In the genomic region with DNA sequence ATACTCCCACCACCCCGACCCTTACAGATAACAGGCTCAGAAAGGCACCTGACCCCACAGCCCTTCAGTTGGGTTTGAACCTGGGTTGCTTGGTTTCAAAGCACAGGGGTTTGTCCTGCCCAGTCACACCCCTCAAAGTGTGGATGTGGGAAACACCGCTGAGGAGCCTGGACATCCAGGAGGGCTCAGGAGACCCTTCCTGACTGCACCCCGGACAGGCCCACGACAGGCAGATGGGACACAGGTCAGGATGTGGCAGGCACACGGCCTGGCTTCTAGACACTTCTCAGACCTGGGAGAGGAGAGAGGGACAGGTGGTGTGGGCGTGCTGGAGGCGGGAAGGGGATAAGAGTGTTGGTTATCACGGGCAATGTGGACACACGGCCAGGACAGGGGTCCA, we compare ENCODE assay signal across 17 cellular contexts.
A peak's percentile ranks its signal among the peaks of the same experiment; 100 is the strongest.
DNase-seq lines count a peak whose midpoint lies in the region; ATAC-seq, FAIRE-seq and TF ChIP-seq lines count a peak whose summit lies in the region.
"Had no signal": no experiment of that assay in that cellular context is flagged by ENCODE, and none has a peak within 500 bp of the region (broad histone marks: within the 10 kb centered on the region; RNA-seq: fewer than 3 reads in every experiment).

No MANE protein-coding gene starts in this region.

- no peak overlapping the region for H2AFZ ChIP-seq in GM23338

- no peak for TF ChIP-seq CTCF in GM23338 (conservative IDR thresholded peaks at IDR 0.05; ENCODE audit: low read depth in 2 of 2)

- no peak overlapping the region for H3K27ac Mint-ChIP-seq in GM23338
- H3K27ac Mint-ChIP-seq: CD4-positive, CD25-positive, alpha-beta regulatory T cell; HFFc6 had no signal

- no peaks in the 10 kb centered on the region for H3K36me3 ChIP-seq in GM23338 (ENCODE audit: insufficient read depth)

- H3K4me2 ChIP-seq in GM23338, result no peak overlapping the region

- no peak for FAIRE-seq in RCC 7860 (lab: Jason Lieb, UNC)

- H3F3A ChIP-seq in GM23338 (replicated peaks; ENCODE audit: low read depth), result no peaks in the 10 kb centered on the region

- H3K27me3 Mint-ChIP-seq in GM23338 (ENCODE audit: insufficient read depth, low read depth, poor library complexity), result peaks cover 7% of the 10 kb centered on the region

- no peaks in the 10 kb centered on the region for H3K9me2 ChIP-seq in GM23338 (ENCODE audit: insufficient read depth)

- no peaks in the 10 kb centered on the region for H3K4me1 Mint-ChIP-seq in GM23338
- H3K4me1 Mint-ChIP-seq: CD4-positive, CD25-positive, alpha-beta regulatory T cell; H9 had no signal

- H3K36me3 Mint-ChIP-seq in GM23338 (ENCODE audit: low read depth), result no peaks in the 10 kb centered on the region
- H3K36me3 Mint-ChIP-seq: CD4-positive, CD25-positive, alpha-beta regulatory T cell had no signal

- no peak overlapping the region for H3K27ac ChIP-seq in GM23338 (ENCODE audit: low read depth)

- no peaks in the 10 kb centered on the region for H3K4me1 ChIP-seq in GM23338 (ENCODE audit: insufficient read depth)

- peak; percentile 4 for DNase-seq in D341Med (ENCODE audit: low spot score)
- peak; percentile 0 for DNase-seq in GM23338 (ENCODE audit: low spot score)
- DNase-seq in iPS-NIHi7 (ENCODE audit: extremely low spot score), result peak; percentile 7
- peak; percentile 41 for DNase-seq in sciatic nerve (ENCODE audit: low spot score)
- DNase-seq in SKM-1 treated with dmso at 0.1 percent for 144 hours (lab: John Stamatoyannopoulos, UW; ENCODE audit: unreplicated experiment), result no peak
- no peak for DNase-seq in RCC 7860 (ENCODE audit: low spot score)
- DNase-seq in mesenteric fat pad (ENCODE audit: low spot score), result no peak
- DNase-seq: CD4-positive, CD25-positive, alpha-beta regulatory T cell; DMS79 treated with DMSO at 0.1 percent for 48 hours; HFFc6; Kasumi-1; NCI-H1694; NCI-H446 treated with DMSO at 0.1 percent for 48 hours; NCI-H526 treated with DMSO at 0.1 percent for 48 hours; OCI-M1; RPMI8226 had no signal

- intact Hi-C loops in sciatic nerve (cut with DNase I), result no loop called here

- H4K20me1 ChIP-seq in GM23338 (replicated peaks; ENCODE audit: insufficient read depth), result no peaks in the 10 kb centered on the region

- H3K9me3 Mint-ChIP-seq in GM23338, result no peaks in the 10 kb centered on the region
- H3K9me3 Mint-ChIP-seq: H9 had no signal

- no peak overlapping the region for H3K4me3 ChIP-seq in GM23338

- no peak for ATAC-seq in GM23338
- ATAC-seq in sciatic nerve, result no peak

- H3K4me3 Mint-ChIP-seq in GM23338, result no peak overlapping the region
- H3K4me3 Mint-ChIP-seq: CD4-positive, CD25-positive, alpha-beta regulatory T cell; H9; HFFc6 had no signal

- H3K27me3 ChIP-seq in GM23338 (ENCODE audit: insufficient read depth), result no peaks in the 10 kb centered on the region

- H3K79me2 ChIP-seq in GM23338 (replicated peaks; ENCODE audit: insufficient read depth), result no peaks in the 10 kb centered on the region

TF ChIP-seq in GM23338, 12 proteins besides CTCF, POLR2A, EP300 and RAD21 (continues in another document):
- TF ChIP-seq, protein P1, sequence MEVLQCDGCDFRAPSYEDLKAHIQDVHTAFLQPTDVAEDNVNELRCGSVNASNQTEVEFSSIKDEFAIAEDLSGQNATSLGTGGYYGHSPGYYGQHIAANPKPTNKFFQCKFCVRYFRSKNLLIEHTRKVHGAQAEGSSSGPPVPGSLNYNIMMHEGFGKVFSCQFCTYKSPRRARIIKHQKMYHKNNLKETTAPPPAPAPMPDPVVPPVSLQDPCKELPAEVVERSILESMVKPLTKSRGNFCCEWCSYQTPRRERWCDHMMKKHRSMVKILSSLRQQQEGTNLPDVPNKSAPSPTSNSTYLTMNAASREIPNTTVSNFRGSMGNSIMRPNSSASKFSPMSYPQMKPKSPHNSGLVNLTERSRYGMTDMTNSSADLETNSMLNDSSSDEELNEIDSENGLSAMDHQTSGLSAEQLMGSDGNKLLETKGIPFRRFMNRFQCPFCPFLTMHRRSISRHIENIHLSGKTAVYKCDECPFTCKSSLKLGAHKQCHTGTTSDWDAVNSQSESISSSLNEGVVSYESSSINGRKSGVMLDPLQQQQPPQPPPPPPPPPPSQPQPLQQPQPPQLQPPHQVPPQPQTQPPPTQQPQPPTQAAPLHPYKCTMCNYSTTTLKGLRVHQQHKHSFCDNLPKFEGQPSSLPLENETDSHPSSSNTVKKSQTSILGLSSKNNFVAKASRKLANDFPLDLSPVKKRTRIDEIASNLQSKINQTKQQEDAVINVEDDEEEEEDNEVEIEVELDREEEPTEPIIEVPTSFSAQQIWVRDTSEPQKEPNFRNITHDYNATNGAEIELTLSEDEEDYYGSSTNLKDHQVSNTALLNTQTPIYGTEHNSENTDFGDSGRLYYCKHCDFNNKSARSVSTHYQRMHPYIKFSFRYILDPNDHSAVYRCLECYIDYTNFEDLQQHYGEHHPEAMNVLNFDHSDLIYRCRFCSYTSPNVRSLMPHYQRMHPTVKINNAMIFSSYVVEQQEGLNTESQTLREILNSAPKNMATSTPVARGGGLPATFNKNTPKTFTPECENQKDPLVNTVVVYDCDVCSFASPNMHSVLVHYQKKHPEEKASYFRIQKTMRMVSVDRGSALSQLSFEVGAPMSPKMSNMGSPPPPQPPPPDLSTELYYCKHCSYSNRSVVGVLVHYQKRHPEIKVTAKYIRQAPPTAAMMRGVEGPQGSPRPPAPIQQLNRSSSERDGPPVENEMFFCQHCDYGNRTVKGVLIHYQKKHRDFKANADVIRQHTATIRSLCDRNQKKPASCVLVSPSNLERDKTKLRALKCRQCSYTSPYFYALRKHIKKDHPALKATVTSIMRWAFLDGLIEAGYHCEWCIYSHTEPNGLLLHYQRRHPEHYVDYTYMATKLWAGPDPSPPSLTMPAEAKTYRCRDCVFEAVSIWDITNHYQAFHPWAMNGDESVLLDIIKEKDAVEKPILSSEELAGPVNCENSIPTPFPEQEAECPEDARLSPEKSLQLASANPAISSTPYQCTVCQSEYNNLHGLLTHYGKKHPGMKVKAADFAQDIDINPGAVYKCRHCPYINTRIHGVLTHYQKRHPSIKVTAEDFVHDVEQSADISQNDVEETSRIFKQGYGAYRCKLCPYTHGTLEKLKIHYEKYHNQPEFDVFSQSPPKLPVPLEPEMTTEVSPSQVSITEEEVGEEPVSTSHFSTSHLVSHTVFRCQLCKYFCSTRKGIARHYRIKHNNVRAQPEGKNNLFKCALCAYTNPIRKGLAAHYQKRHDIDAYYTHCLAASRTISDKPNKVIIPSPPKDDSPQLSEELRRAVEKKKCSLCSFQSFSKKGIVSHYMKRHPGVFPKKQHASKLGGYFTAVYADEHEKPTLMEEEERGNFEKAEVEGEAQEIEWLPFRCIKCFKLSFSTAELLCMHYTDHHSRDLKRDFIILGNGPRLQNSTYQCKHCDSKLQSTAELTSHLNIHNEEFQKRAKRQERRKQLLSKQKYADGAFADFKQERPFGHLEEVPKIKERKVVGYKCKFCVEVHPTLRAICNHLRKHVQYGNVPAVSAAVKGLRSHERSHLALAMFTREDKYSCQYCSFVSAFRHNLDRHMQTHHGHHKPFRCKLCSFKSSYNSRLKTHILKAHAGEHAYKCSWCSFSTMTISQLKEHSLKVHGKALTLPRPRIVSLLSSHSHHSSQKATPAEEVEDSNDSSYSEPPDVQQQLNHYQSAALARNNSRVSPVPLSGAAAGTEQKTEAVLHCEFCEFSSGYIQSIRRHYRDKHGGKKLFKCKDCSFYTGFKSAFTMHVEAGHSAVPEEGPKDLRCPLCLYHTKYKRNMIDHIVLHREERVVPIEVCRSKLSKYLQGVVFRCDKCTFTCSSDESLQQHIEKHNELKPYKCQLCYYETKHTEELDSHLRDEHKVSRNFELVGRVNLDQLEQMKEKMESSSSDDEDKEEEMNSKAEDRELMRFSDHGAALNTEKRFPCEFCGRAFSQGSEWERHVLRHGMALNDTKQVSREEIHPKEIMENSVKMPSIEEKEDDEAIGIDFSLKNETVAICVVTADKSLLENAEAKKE (CRISPR knock-in tag; IDR thresholded peaks at IDR 0.05), result no peak
- TF ChIP-seq, protein P2, sequence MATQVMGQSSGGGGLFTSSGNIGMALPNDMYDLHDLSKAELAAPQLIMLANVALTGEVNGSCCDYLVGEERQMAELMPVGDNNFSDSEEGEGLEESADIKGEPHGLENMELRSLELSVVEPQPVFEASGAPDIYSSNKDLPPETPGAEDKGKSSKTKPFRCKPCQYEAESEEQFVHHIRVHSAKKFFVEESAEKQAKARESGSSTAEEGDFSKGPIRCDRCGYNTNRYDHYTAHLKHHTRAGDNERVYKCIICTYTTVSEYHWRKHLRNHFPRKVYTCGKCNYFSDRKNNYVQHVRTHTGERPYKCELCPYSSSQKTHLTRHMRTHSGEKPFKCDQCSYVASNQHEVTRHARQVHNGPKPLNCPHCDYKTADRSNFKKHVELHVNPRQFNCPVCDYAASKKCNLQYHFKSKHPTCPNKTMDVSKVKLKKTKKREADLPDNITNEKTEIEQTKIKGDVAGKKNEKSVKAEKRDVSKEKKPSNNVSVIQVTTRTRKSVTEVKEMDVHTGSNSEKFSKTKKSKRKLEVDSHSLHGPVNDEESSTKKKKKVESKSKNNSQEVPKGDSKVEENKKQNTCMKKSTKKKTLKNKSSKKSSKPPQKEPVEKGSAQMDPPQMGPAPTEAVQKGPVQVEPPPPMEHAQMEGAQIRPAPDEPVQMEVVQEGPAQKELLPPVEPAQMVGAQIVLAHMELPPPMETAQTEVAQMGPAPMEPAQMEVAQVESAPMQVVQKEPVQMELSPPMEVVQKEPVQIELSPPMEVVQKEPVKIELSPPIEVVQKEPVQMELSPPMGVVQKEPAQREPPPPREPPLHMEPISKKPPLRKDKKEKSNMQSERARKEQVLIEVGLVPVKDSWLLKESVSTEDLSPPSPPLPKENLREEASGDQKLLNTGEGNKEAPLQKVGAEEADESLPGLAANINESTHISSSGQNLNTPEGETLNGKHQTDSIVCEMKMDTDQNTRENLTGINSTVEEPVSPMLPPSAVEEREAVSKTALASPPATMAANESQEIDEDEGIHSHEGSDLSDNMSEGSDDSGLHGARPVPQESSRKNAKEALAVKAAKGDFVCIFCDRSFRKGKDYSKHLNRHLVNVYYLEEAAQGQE (IDR thresholded peaks at IDR 0.05; ENCODE audit: unreplicated experiment), result no peak
- TF ChIP-seq, protein P3, sequence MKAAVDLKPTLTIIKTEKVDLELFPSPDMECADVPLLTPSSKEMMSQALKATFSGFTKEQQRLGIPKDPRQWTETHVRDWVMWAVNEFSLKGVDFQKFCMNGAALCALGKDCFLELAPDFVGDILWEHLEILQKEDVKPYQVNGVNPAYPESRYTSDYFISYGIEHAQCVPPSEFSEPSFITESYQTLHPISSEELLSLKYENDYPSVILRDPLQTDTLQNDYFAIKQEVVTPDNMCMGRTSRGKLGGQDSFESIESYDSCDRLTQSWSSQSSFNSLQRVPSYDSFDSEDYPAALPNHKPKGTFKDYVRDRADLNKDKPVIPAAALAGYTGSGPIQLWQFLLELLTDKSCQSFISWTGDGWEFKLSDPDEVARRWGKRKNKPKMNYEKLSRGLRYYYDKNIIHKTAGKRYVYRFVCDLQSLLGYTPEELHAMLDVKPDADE (IDR thresholded peaks at IDR 0.05), result no peak
- no peak for TF ChIP-seq STAT1 (IDR thresholded peaks at IDR 0.05; ENCODE audit: unreplicated experiment)
- TF ChIP-seq ZNF331 (CRISPR knock-in tag; IDR thresholded peaks at IDR 0.05; ENCODE audit: low read depth), result no peak
- TF ChIP-seq CREB1 (CRISPR knock-in tag; IDR thresholded peaks at IDR 0.05; ENCODE audit: low read depth), result no peak
- no peak for TF ChIP-seq EZH2phosphoT487 (IDR thresholded peaks at IDR 0.05; ENCODE audit: unreplicated experiment)

Comparison
In these comparisons a context has a peak if more than half of its experiments do, and no peak if none do; other contexts are left out.
1. DNase-seq: peak in D341Med (single experiment), GM23338 (single experiment), iPS-NIHi7 (single experiment) and sciatic nerve (single experiment); none in SKM-1 treated with dmso at 0.1 percent for 144 hours (single experiment), RCC 7860 (single experiment) and mesenteric fat pad (single experiment).